In genomic region chr1:192489748-192490147, GRCh38 we compare ENCODE assay signal across 9 cellular contexts.
DNase-seq lines count a peak whose midpoint lies in the region; ATAC-seq and TF ChIP-seq lines count a peak whose summit lies in the region.
"Had no signal": no experiment of that assay in that cellular context is flagged by ENCODE, and none has a peak within 500 bp of the region (broad histone marks: within the 10 kb centered on the region; RNA-seq: fewer than 3 reads in every experiment).

No MANE protein-coding gene starts in this region.

- peaks cover 0 to 23% of the 10 kb centered on the region in 2 donors for H3K4me1 ChIP-seq in breast epithelium
- H3K4me1 ChIP-seq in lower lobe of right lung = no peaks in the 10 kb centered on the region
- H3K4me1 ChIP-seq in vagina = peaks cover 16% of the 10 kb centered on the region

- H3K9me3 ChIP-seq in breast epithelium (no peaks in the 10 kb centered on the region), lower lobe of right lung (no peaks in the 10 kb centered on the region), vagina (no peaks in the 10 kb centered on the region)

- H3K27ac ChIP-seq in breast epithelium (peak overlapping the region; percentile 56 to 89), lower lobe of right lung (peak overlapping the region; percentile 13), vagina (peak overlapping the region; percentile 39)

- H3K4me3 ChIP-seq in breast epithelium (no peak overlapping the region), lower lobe of right lung (no peak overlapping the region), vagina (no peak overlapping the region)

- TF ChIP-seq POLR2A in breast epithelium (IDR thresholded peaks at IDR 0.05) (no peak), vagina (IDR thresholded peaks at IDR 0.05) (no peak)

- intact Hi-C loops in breast epithelium (cut with DNase I; ENCODE audit: low total_unique reads) (no loop called here), lower lobe of right lung (cut with DNase I) (no loop called here), vagina (cut with DNase I) (no loop called here)

- no peaks in the 10 kb centered on the region for H3K36me3 ChIP-seq in breast epithelium
- H3K36me3 ChIP-seq in lower lobe of right lung = no peaks in the 10 kb centered on the region
- H3K36me3 ChIP-seq in vagina = no peaks in the 10 kb centered on the region

- TF ChIP-seq CTCF in breast epithelium (IDR thresholded peaks at IDR 0.05) = no peak
- no peak for TF ChIP-seq CTCF in lower lobe of right lung (IDR thresholded peaks at IDR 0.05)
- no peak for TF ChIP-seq CTCF in vagina (IDR thresholded peaks at IDR 0.05)

- ATAC-seq in HG02852 (IDR thresholded peaks at IDR 0.05; ENCODE audit: unreplicated experiment) (peak; percentile 72), lower lobe of right lung (peak; percentile 67 to 84)

- DNase-seq in stimulated activated CD4-positive, alpha-beta T cell treated with anti-CD3 and anti-CD28 coated beads, Interleukin-1b, Interleukin-23, amount 100 ng/mL, for 48 hours = peak; percentile 16
- no peak for DNase-seq in stimulated activated CD4-positive, alpha-beta T cell treated with anti-CD3 and anti-CD28 coated beads, Interleukin-4, amount 100 ng/mL, for 4 hours
- peak; percentile 66 for DNase-seq in NCI-H510A (lab: John Stamatoyannopoulos, UW)
- DNase-seq in breast epithelium (ENCODE audit: low spot score in 2 of 2) = peak; percentile 60 to 85
- DNase-seq in lower lobe of right lung = peak; percentile 50
- DNase-seq in vagina (ENCODE audit: extremely low spot score in 2 of 2) = no peak
- DNase-seq in stimulated activated CD8-positive, alpha-beta memory T cell treated with anti-CD3 and anti-CD28 coated beads, Interleukin-4, amount 100 ng/mL, for 48 hours = no peak
- DNase-seq: activated naive CD8-positive, alpha-beta T cell treated with anti-CD3 and anti-CD28 coated beads, Interleukin-2, amount 10 ng/mL, durations not matched to agents 7 days and 5 days had no signal

- H3K27me3 ChIP-seq in breast epithelium (no peaks in the 10 kb centered on the region), lower lobe of right lung (ENCODE audit: low read depth) (no peaks in the 10 kb centered on the region), vagina (no peaks in the 10 kb centered on the region)

Comparison
In these comparisons a context has a peak if more than half of its experiments do, and no peak if none do; other contexts are left out.
1. DNase-seq: peak in stimulated activated CD4-positive, alpha-beta T cell treated with anti-CD3 and anti-CD28 coated beads, Interleukin-1b, Interleukin-23, amount 100 ng/mL, for 48 hours (single experiment), NCI-H510A (single experiment), breast epithelium (2 of 2) and lower lobe of right lung (single experiment); none in stimulated activated CD4-positive, alpha-beta T cell treated with anti-CD3 and anti-CD28 coated beads, Interleukin-4, amount 100 ng/mL, for 4 hours (0 of 2), vagina (0 of 2) and stimulated activated CD8-positive, alpha-beta memory T cell treated with anti-CD3 and anti-CD28 coated beads, Interleukin-4, amount 100 ng/mL, for 48 hours (single experiment).
2. H3K27ac ChIP-seq: peak in every context shown above with its lines; median percentile 72 in breast epithelium; 39 in vagina; 13 in lower lobe of right lung.